In genomic region chr12:51997156-51997555, GRCh38 we compare ENCODE assay signal across 28 cellular contexts.
"Had no signal": no experiment of that assay in that cellular context is flagged by ENCODE, and none has a peak within 500 bp of the region (broad histone marks: within the 10 kb centered on the region; RNA-seq: fewer than 3 reads in every experiment).

No MANE protein-coding gene starts in this region.

- H3K4me1 ChIP-seq: ascending aorta, breast epithelium, foreskin keratinocyte had no signal

- ATAC-seq: activated CD4-positive, CD25-positive, alpha-beta regulatory T cell treated with anti-CD3 and anti-CD28 coated beads, Interleukin-2, amount 50 U/mL, for 24 hours; activated CD8-positive, alpha-beta memory T cell treated with anti-CD3 and anti-CD28 coated beads, Interleukin-2, amount 10 ng/mL, durations not matched to agents 7 days and 5 days; activated CD8-positive, alpha-beta T cell treated with anti-CD3 and anti-CD28 coated beads, Interleukin-2, amount 10 ng/mL, durations not matched to agents 7 days and 5 days; activated naive CD4-positive, alpha-beta T cell treated with anti-CD3 and anti-CD28 coated beads, Interleukin-2, amount 50 U/mL, for 72 hours; activated T-cell treated with anti-CD3 and anti-CD28 coated beads, Interleukin-2, amount 50 U/mL, for 72 hours; effector memory CD8-positive, alpha-beta T cell; foreskin keratinocyte; gastroesophageal sphincter; heart right ventricle; T-cell had no signal

- H3K9me3 ChIP-seq: ascending aorta, breast epithelium, esophagus muscularis mucosa, gastroesophageal sphincter, heart right ventricle had no signal

- DNase-seq: activated B cell treated with CpG ODN at 0.5 μM for 24 hours; activated CD4-positive, alpha-beta T cell treated with anti-CD3 and anti-CD28 coated beads for 48 hours; activated CD4-positive, alpha-beta T cell treated with anti-CD3 and anti-CD28 coated beads, Interleukin-2, amount 50 U/mL, for 1 hour; activated CD4-positive, alpha-beta T cell treated with anti-CD3 and anti-CD28 coated beads, Interleukin-2, amount 50 U/mL, for 48 hours; activated CD8-positive, alpha-beta memory T cell treated with anti-CD3 and anti-CD28 coated beads, Interleukin-2, amount 10 ng/mL, durations not matched to agents 7 days and 5 days; activated CD8-positive, alpha-beta memory T cell treated with anti-CD3 and anti-CD28 coated beads, Interleukin-2, amount 50 U/mL, for 4 hours; activated CD8-positive, alpha-beta T cell treated with anti-CD3 and anti-CD28 coated beads, Interleukin-2, amount 10 ng/mL, durations not matched to agents 7 days and 5 days; activated gamma-delta T cell; activated naive CD4-positive, alpha-beta T cell; activated naive CD4-positive, alpha-beta T cell treated with anti-CD3 and anti-CD28 coated beads, Interleukin-2, amount 10 ng/mL, durations not matched to agents 7 days and 5 days; activated naive CD8-positive, alpha-beta T cell treated with anti-CD3 and anti-CD28 coated beads, Interleukin-2, amount 10 ng/mL, durations not matched to agents 7 days and 5 days; activated T-cell treated with anti-CD3 and anti-CD28 coated beads, Interleukin-2, amount 50 U/mL, for 1 hour; activated T-cell treated with anti-CD3 and anti-CD28 coated beads, Interleukin-2, amount 50 U/mL, for 72 hours; effector CD4-positive, alpha-beta T cell; effector memory CD8-positive, alpha-beta T cell; erythroblast; foreskin keratinocyte; heart right ventricle; T-cell; T1000; WERI-Rb-1 had no signal

- H3K27me3 ChIP-seq: ascending aorta, breast epithelium, esophagus muscularis mucosa, foreskin keratinocyte, gastroesophageal sphincter, heart right ventricle had no signal

- H3K36me3 ChIP-seq: breast epithelium had no signal

- H3K4me3 ChIP-seq: ascending aorta, breast epithelium, coronary artery, esophagus muscularis mucosa, gastroesophageal sphincter, heart right ventricle had no signal

- H3K27ac ChIP-seq: ascending aorta, breast epithelium, coronary artery, esophagus muscularis mucosa, foreskin keratinocyte, gastroesophageal sphincter, heart right ventricle, WERI-Rb-1 had no signal
